19 cellular contexts compared by ENCODE assay signal in the genomic region with DNA sequence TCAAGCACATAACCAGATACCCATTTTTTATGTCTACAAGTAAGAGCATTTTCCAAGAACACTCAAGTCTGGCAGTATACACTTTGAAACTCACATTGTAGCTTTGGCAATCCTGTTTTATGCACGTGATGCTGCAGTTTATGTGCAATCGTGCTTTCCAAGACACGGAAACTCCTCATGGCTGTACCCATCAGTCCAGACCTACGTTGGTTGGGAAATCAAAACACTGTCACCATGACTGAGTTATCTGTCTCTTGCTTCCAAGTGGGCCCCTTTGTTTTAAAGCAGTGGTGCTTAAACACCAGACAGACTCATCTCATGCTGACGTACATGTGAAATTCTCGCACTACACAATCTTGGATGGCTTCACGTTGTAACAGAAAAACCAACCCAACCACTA.
"Had no signal": no experiment of that assay in that cellular context is flagged by ENCODE, and none has a peak within 500 bp of the region (broad histone marks: within the 10 kb centered on the region; RNA-seq: fewer than 3 reads in every experiment).

No MANE protein-coding gene starts in this region.

- H3K9me3 ChIP-seq: colonic mucosa, heart left ventricle, mucosa of descending colon, testis, tibial nerve had no signal

- H3K27me3 ChIP-seq: colonic mucosa, heart left ventricle, testis, tibial nerve had no signal

- H3K27ac ChIP-seq: colonic mucosa, testis, tibial nerve had no signal

- H3K36me3 ChIP-seq: colonic mucosa, heart left ventricle, tibial nerve had no signal

- DNase-seq: colonic mucosa; dermis blood vessel endothelial cell; effector CD4-positive, alpha-beta T cell; endodermal cell; erythroblast; foreskin melanocyte; heart left ventricle; hypothalamus; kidney glomerular epithelial cell; mammary epithelial cell; mucosa of descending colon; natural killer cell; posterior cingulate gyrus; right cardiac atrium; stimulated activated CD4-positive, alpha-beta T cell treated with anti-CD3 and anti-CD28 coated beads, Interleukin-4, amount 100 ng/mL, for 1 hour; stimulated activated CD8-positive, alpha-beta memory T cell treated with anti-CD3 and anti-CD28 coated beads, Interleukin-4, amount 100 ng/mL, for 48 hours; testis had no signal

- H3K4me1 ChIP-seq: colonic mucosa, testis had no signal

- H3K4me3 ChIP-seq: colonic mucosa, heart left ventricle, mucosa of descending colon, testis, tibial nerve had no signal

- ATAC-seq: heart left ventricle; mucosa of descending colon; natural killer cell; right cardiac atrium; stimulated activated memory B cell treated with anti-CD40 and anti-IgM and Interleukin-4, amounts not matched to agents 10 μg/mL and 1 μg/mL and 100 μg/mL, for 72 hours had no signal
